ENCODE assay signal across 8 cellular contexts in genomic region chr21:36060159-36060921, GRCh38. TPM values are rescaled to one million over a fixed set of nuclear protein-coding genes. Genes with fewer than 3 reads are reported as not detected.
DNase-seq lines count a peak whose midpoint lies in the region; ATAC-seq and TF ChIP-seq lines count a peak whose summit lies in the region.

Gene SETD4, minus strand, starts transcription at chr21:36060526. Its CDS starts 1,638 bp downstream, at chr21:36058888.

- no peaks in the 10 kb centered on the region for H3K9me2 ChIP-seq in SK-N-SH

- H3K4me3 ChIP-seq in SK-N-SH (ENCODE audit: low read depth in 2 of 2, low read length in 1 of 2) (peak within 1 kb of the TSS; percentile 82 to 83), testis (peak within 1 kb of the TSS; percentile 79 to 92)

- 1% methylated on average over 23 of the region's 57 CpGs for WGBS in SK-N-SH (ENCODE audit: low lambda C conversion rate)
- 0 to 1% methylated on average over 16 to 56 of the region's 57 CpGs for WGBS in testis, 2 donors

- H3K4me2 ChIP-seq in SK-N-SH, result peak within 1 kb of the TSS; percentile 88

- TF ChIP-seq RAD21 in SK-N-SH (IDR thresholded peaks at IDR 0.05; ENCODE audit: low read length), result no peak

- TF ChIP-seq CTCF in SK-N-SH (IDR thresholded peaks at IDR 0.05) (no peak), omental fat pad (IDR thresholded peaks at IDR 0.05) (no peak), testis (IDR thresholded peaks at IDR 0.05) (no peak)

- TF ChIP-seq POLR2A in testis (IDR thresholded peaks at IDR 0.05), result peak; percentile 42

- intact Hi-C loops in testis (cut with DNase I; ENCODE audit: low total_unique reads), result no loop called here

- DNase-seq in GM04504 (ENCODE audit: low read depth) (peak; percentile 84), NCI-H1048 (lab: John Stamatoyannopoulos, UW) (peak; percentile 96), SK-N-SH (peak; percentile 95), glomerular endothelial cell (ENCODE audit: extremely low read depth, low read depth, low spot score) (peak; percentile 60), omental fat pad (ENCODE audit: low spot score) (peak; percentile 74), testis (peak; percentile 96)
- peak; percentile 93 for DNase-seq in activated naive CD4-positive, alpha-beta T cell treated with anti-CD3 and anti-CD28 coated beads, Interleukin-2, amount 50 U/mL, for 16 hours

- H3K36me3 ChIP-seq in SK-N-SH (replicated peaks in 1 of 2; ENCODE audit: control insufficient read depth in 1 of 2, insufficient read depth in 2 of 2, low read length in 1 of 2) (peaks cover 25 to 32% of the 10 kb centered on the region in 2 experiments), testis (ENCODE audit: low read depth, missing control alignments) (no peaks in the 10 kb centered on the region)

- POLR2A ChIA-PET in SK-N-SH (lab: Yijun Ruan, JAX), result interaction anchor here (0.6 to 2.6 kb wide), 7 partner anchors 9 to 325 kb away, joined by 3 to 33 read pairs (median 3); partner anchors contain the start of genes CBR1 and MORC3

- peaks cover 11% of the 10 kb centered on the region for H3F3A ChIP-seq in SK-N-SH (replicated peaks; ENCODE audit: insufficient read depth)

- TF ChIP-seq EP300 in SK-N-SH (IDR thresholded peaks at IDR 0.05; ENCODE audit: borderline replicate concordance in 1 of 2, low read depth in 1 of 2, low read length in 1 of 2), result no peak

- H4K20me1 ChIP-seq in SK-N-SH (ENCODE audit: insufficient read depth), result no peaks in the 10 kb centered on the region

- H3K27ac ChIP-seq in SK-N-SH (ENCODE audit: low read depth in 2 of 2, low read length in 1 of 2), result peak within 1 kb of the TSS; percentile 89 to 98
- H3K27ac ChIP-seq in testis, result peak within 1 kb of the TSS; percentile 77 to 92

- ATAC-seq in HG02571 (IDR thresholded peaks at IDR 0.05; ENCODE audit: unreplicated experiment), result peak; percentile 89
- peak; percentile 96 for ATAC-seq in omental fat pad (ENCODE audit: low FRiP score)

- H3K9me3 ChIP-seq in SK-N-SH (no peaks in the 10 kb centered on the region), testis (no peaks in the 10 kb centered on the region)

- H3K4me1 ChIP-seq in SK-N-SH (ENCODE audit: control insufficient read depth in 1 of 2, insufficient read depth in 2 of 2, low read depth in 1 of 2, low read length in 1 of 2) (peaks cover 0 to 6% of the 10 kb centered on the region in 2 experiments; a peak in 3 of 4 replicates), testis (peaks cover 13% of the 10 kb centered on the region)

- H2AFZ ChIP-seq in SK-N-SH (ENCODE audit: low read depth), result peak within 1 kb of the TSS; percentile 91

- H3K79me2 ChIP-seq in SK-N-SH (ENCODE audit: insufficient read depth), result peaks cover 22% of the 10 kb centered on the region

- H3K27me3 ChIP-seq in SK-N-SH (ENCODE audit: insufficient read depth), result no peaks in the 10 kb centered on the region
- no peaks in the 10 kb centered on the region for H3K27me3 ChIP-seq in testis

- CTCF ChIA-PET in SK-N-SH (lab: Yijun Ruan, JAX), result interaction anchor here (1.0 to 2.1 kb wide), 7 partner anchors 13 to 65 kb away, joined by 3 to 12 read pairs (median 4); no protein-coding TSS in a partner anchor

- H3K9ac ChIP-seq in SK-N-SH, result peak within 1 kb of the TSS; percentile 67

TF ChIP-seq in SK-N-SH, 30 proteins besides CTCF, POLR2A, EP300 and RAD21 (continues in another document):
- TF ChIP-seq USF2 (IDR thresholded peaks at IDR 0.05; ENCODE audit: borderline replicate concordance, low read depth, low read length), result no peak
- TF ChIP-seq EZH2phosphoT487 (IDR thresholded peaks at IDR 0.05; ENCODE audit: borderline replicate concordance, low read depth), result no peak
- TF ChIP-seq GATA2 (CRISPR knock-in tag; IDR thresholded peaks at IDR 0.05), result no peak
- TF ChIP-seq YY1 (IDR thresholded peaks at IDR 0.05; ENCODE audit: low read depth), result peak; percentile 91
- no peak; the same call in 1 of the 2 replicates for TF ChIP-seq PBX3 (IDR thresholded peaks at IDR 0.05)
- TF ChIP-seq CHD2 (IDR thresholded peaks at IDR 0.05; ENCODE audit: low read length, partially characterized antibody), result peak; percentile 7
- no peak for TF ChIP-seq MEF2A (IDR thresholded peaks at IDR 0.05; ENCODE audit: borderline replicate concordance, low read depth)
- TF ChIP-seq REST (IDR thresholded peaks at IDR 0.05; ENCODE audit: low read depth, low read length), result peak; percentile 15; the same call in 1 of the 2 replicates
- peak; percentile 10; the same call in 1 of the 2 replicates for TF ChIP-seq SIN3A (IDR thresholded peaks at IDR 0.05; ENCODE audit: borderline replicate concordance, low read depth, low read length)
- TF ChIP-seq ELF1 (IDR thresholded peaks at IDR 0.05), result peak; percentile 87
- TF ChIP-seq SMC3 (IDR thresholded peaks at IDR 0.05; ENCODE audit: low read depth, low read length), result no peak
- peak; percentile 89 for TF ChIP-seq NRF1 (IDR thresholded peaks at IDR 0.05; ENCODE audit: low read depth, low read length)
- TF ChIP-seq RFX5 (IDR thresholded peaks at IDR 0.05; ENCODE audit: low read length), result no peak
- TF ChIP-seq TCF12 (IDR thresholded peaks at IDR 0.05), result no peak
- TF ChIP-seq ZBTB33 (IDR thresholded peaks at IDR 0.05; ENCODE audit: borderline replicate concordance, low read depth), result no peak
- no peak for TF ChIP-seq JUND (IDR thresholded peaks at IDR 0.05)
- TF ChIP-seq MXI1 (IDR thresholded peaks at IDR 0.05; ENCODE audit: low read depth, low read length), result no peak; the same call in none of the 2 replicates
- TF ChIP-seq RXRA (IDR thresholded peaks at IDR 0.05; ENCODE audit: borderline replicate concordance, low read depth), result no peak
- TF ChIP-seq MAX (IDR thresholded peaks at IDR 0.05; ENCODE audit: low read depth), result peak; percentile 90

RNA-seq across cellular contexts. Expression of gene SETD4, which starts in this region (rescaled TPM):
- polyA plus RNA-seq in SK-N-SH (2012; rRNA removed) (15.9 and 20.7 TPM in 2 replicates), testis (ENCODE audit: insufficient read depth, low read depth, low replicate concordance) (52.3 TPM)
- polyA plus RNA-seq in SK-N-SH (2012; cell fraction: cytosol; rRNA removed), result 14.4 and 15.0 TPM in 2 replicates
- polyA plus RNA-seq in SK-N-SH (2012; cell fraction: nucleus; rRNA removed), result 45.7 and 58.8 TPM in 2 replicates
- total RNA-seq in glomerular endothelial cell (7.5 and 10.4 TPM in 2 replicates), omental fat pad (10 to 100 TPM; 12.6 to 22.7 (median 16.8) TPM), testis (10 to 100 TPM; 52.3 to 62.7 TPM)

Comparison
In these comparisons a context has a peak if more than half of its experiments do, and no peak if none do; other contexts are left out.
1. Peak in every context shown above with its lines: DNase-seq, ATAC-seq, H3K4me3 ChIP-seq and H3K27ac ChIP-seq.